ENCODE assay signal across 1 cellular context in genomic region chr3:44439499-44440295, GRCh38.
TF ChIP-seq lines count a peak whose summit lies in the region.

No MANE protein-coding gene starts in this region.

TF ChIP-seq in HepG2, 621 proteins besides CTCF, POLR2A, EP300 and RAD21 (continued from another document and continues in another):
- peak; percentile 84 for TF ChIP-seq CREM (IDR thresholded peaks at IDR 0.05)
- TF ChIP-seq CREM (CRISPR knock-in tag; IDR thresholded peaks at IDR 0.05) = no peak
- 0 out of 2 replicates have a peak, but pooled peaks have one; percentile 75 for TF ChIP-seq CENPBD1 (CRISPR knock-in tag; IDR thresholded peaks at IDR 0.05; ENCODE audit: borderline replicate concordance, low read depth)
- TF ChIP-seq, protein P1, sequence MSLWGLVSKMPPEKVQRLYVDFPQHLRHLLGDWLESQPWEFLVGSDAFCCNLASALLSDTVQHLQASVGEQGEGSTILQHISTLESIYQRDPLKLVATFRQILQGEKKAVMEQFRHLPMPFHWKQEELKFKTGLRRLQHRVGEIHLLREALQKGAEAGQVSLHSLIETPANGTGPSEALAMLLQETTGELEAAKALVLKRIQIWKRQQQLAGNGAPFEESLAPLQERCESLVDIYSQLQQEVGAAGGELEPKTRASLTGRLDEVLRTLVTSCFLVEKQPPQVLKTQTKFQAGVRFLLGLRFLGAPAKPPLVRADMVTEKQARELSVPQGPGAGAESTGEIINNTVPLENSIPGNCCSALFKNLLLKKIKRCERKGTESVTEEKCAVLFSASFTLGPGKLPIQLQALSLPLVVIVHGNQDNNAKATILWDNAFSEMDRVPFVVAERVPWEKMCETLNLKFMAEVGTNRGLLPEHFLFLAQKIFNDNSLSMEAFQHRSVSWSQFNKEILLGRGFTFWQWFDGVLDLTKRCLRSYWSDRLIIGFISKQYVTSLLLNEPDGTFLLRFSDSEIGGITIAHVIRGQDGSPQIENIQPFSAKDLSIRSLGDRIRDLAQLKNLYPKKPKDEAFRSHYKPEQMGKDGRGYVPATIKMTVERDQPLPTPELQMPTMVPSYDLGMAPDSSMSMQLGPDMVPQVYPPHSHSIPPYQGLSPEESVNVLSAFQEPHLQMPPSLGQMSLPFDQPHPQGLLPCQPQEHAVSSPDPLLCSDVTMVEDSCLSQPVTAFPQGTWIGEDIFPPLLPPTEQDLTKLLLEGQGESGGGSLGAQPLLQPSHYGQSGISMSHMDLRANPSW (CRISPR knock-in tag; IDR thresholded peaks at IDR 0.05; ENCODE audit: borderline replicate concordance) = peak; percentile 66; the same call in 1 of the 2 replicates
- TF ChIP-seq BORCS8-MEF2B (CRISPR knock-in tag; IDR thresholded peaks at IDR 0.05) = peak; percentile 66
- TF ChIP-seq MAFK (conservative IDR thresholded peaks at IDR 0.05 in 1 of 2, IDR thresholded peaks at IDR 0.05 in 1 of 2; ENCODE audit: low read length in 2 of 2) = peak; percentile 91 to 95
- TF ChIP-seq, protein P2, sequence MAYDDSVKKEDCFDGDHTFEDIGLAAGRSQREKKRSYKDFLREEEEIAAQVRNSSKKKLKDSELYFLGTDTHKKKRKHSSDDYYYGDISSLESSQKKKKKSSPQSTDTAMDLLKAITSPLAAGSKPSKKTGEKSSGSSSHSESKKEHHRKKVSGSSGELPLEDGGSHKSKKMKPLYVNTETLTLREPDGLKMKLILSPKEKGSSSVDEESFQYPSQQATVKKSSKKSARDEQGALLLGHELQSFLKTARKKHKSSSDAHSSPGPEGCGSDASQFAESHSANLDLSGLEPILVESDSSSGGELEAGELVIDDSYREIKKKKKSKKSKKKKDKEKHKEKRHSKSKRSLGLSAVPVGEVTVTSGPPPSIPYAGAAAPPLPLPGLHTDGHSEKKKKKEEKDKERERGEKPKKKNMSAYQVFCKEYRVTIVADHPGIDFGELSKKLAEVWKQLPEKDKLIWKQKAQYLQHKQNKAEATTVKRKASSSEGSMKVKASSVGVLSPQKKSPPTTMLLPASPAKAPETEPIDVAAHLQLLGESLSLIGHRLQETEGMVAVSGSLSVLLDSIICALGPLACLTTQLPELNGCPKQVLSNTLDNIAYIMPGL (CRISPR knock-in tag; IDR thresholded peaks at IDR 0.05; ENCODE audit: borderline replicate concordance in 1 of 2, low read depth in 1 of 2) = peak; percentile 44 to 54; a peak in 2 of 4 replicates
- peak; percentile 51; the same call in 1 of the 2 replicates for TF ChIP-seq GMEB1 (CRISPR knock-in tag; IDR thresholded peaks at IDR 0.05; ENCODE audit: borderline replicate concordance)
- TF ChIP-seq ZNF605 (CRISPR knock-in tag; IDR thresholded peaks at IDR 0.05) = peak; percentile 89
- TF ChIP-seq, protein P3, sequence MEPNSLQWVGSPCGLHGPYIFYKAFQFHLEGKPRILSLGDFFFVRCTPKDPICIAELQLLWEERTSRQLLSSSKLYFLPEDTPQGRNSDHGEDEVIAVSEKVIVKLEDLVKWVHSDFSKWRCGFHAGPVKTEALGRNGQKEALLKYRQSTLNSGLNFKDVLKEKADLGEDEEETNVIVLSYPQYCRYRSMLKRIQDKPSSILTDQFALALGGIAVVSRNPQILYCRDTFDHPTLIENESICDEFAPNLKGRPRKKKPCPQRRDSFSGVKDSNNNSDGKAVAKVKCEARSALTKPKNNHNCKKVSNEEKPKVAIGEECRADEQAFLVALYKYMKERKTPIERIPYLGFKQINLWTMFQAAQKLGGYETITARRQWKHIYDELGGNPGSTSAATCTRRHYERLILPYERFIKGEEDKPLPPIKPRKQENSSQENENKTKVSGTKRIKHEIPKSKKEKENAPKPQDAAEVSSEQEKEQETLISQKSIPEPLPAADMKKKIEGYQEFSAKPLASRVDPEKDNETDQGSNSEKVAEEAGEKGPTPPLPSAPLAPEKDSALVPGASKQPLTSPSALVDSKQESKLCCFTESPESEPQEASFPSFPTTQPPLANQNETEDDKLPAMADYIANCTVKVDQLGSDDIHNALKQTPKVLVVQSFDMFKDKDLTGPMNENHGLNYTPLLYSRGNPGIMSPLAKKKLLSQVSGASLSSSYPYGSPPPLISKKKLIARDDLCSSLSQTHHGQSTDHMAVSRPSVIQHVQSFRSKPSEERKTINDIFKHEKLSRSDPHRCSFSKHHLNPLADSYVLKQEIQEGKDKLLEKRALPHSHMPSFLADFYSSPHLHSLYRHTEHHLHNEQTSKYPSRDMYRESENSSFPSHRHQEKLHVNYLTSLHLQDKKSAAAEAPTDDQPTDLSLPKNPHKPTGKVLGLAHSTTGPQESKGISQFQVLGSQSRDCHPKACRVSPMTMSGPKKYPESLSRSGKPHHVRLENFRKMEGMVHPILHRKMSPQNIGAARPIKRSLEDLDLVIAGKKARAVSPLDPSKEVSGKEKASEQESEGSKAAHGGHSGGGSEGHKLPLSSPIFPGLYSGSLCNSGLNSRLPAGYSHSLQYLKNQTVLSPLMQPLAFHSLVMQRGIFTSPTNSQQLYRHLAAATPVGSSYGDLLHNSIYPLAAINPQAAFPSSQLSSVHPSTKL (CRISPR knock-in tag; IDR thresholded peaks at IDR 0.05) = peak; percentile 93
- peak; percentile 42; the same call in 1 of the 2 replicates for TF ChIP-seq YEATS2 (CRISPR knock-in tag; IDR thresholded peaks at IDR 0.05; ENCODE audit: borderline replicate concordance)
- TF ChIP-seq SP5 (CRISPR knock-in tag; IDR thresholded peaks at IDR 0.05; ENCODE audit: borderline replicate concordance, low read depth) = peak; percentile 34; the same call in 1 of the 2 replicates
- TF ChIP-seq SNAI1 (CRISPR knock-in tag; IDR thresholded peaks at IDR 0.05; ENCODE audit: borderline replicate concordance) = peak; percentile 72; the same call in 1 of the 2 replicates
- no peak for TF ChIP-seq SMARCC2 (IDR thresholded peaks at IDR 0.05)
- TF ChIP-seq PHF5A (CRISPR knock-in tag; IDR thresholded peaks at IDR 0.05; ENCODE audit: low read depth, unreplicated experiment) = peak; percentile 91
- TF ChIP-seq PATZ1 (CRISPR knock-in tag; IDR thresholded peaks at IDR 0.05) = peak; percentile 96
- no peak for TF ChIP-seq ATRX (CRISPR knock-in tag; IDR thresholded peaks at IDR 0.05; ENCODE audit: borderline replicate concordance)
- TF ChIP-seq ADNP (CRISPR knock-in tag; IDR thresholded peaks at IDR 0.05) = no peak
- TF ChIP-seq ZNF543 (CRISPR knock-in tag; IDR thresholded peaks at IDR 0.05) = no peak
- TF ChIP-seq, protein P4, sequence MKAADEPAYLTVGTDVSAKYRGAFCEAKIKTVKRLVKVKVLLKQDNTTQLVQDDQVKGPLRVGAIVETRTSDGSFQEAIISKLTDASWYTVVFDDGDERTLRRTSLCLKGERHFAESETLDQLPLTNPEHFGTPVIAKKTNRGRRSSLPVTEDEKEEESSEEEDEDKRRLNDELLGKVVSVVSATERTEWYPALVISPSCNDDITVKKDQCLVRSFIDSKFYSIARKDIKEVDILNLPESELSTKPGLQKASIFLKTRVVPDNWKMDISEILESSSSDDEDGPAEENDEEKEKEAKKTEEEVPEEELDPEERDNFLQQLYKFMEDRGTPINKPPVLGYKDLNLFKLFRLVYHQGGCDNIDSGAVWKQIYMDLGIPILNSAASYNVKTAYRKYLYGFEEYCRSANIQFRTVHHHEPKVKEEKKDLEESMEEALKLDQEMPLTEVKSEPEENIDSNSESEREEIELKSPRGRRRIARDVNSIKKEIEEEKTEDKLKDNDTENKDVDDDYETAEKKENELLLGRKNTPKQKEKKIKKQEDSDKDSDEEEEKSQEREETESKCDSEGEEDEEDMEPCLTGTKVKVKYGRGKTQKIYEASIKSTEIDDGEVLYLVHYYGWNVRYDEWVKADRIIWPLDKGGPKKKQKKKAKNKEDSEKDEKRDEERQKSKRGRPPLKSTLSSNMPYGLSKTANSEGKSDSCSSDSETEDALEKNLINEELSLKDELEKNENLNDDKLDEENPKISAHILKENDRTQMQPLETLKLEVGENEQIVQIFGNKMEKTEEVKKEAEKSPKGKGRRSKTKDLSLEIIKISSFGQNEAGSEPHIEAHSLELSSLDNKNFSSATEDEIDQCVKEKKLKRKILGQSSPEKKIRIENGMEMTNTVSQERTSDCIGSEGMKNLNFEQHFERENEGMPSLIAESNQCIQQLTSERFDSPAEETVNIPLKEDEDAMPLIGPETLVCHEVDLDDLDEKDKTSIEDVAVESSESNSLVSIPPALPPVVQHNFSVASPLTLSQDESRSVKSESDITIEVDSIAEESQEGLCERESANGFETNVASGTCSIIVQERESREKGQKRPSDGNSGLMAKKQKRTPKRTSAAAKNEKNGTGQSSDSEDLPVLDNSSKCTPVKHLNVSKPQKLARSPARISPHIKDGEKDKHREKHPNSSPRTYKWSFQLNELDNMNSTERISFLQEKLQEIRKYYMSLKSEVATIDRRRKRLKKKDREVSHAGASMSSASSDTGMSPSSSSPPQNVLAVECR (CRISPR knock-in tag; IDR thresholded peaks at IDR 0.05; ENCODE audit: borderline replicate concordance) = peak; percentile 84; the same call in 1 of the 2 replicates
- TF ChIP-seq CEBPZ (IDR thresholded peaks at IDR 0.05; ENCODE audit: low read length) = no peak
- TF ChIP-seq ZNF362 (CRISPR knock-in tag; IDR thresholded peaks at IDR 0.05; ENCODE audit: borderline replicate concordance) = peak; percentile 34; the same call in 1 of the 2 replicates
- peak; percentile 43; the same call in 1 of the 2 replicates for TF ChIP-seq ATF3 (CRISPR knock-in tag; IDR thresholded peaks at IDR 0.05)
